ENCODE assay signal across 21 cellular contexts in genomic region chr10:105502076-105502475, GRCh38.
"Had no signal": no experiment of that assay in that cellular context is flagged by ENCODE, and none has a peak within 500 bp of the region (broad histone marks: within the 10 kb centered on the region; RNA-seq: fewer than 3 reads in every experiment).

No MANE protein-coding gene starts in this region.

- H3K36me3 Mint-ChIP-seq: mesothelial cell of epicardium, naive B cell had no signal

- H3K27ac ChIP-seq: coronary artery, dorsolateral prefrontal cortex, esophagus muscularis mucosa, foreskin keratinocyte, gastroesophageal sphincter, heart left ventricle, left lung, lower lobe of right lung had no signal

- H3K9me3 ChIP-seq: esophagus muscularis mucosa, gastroesophageal sphincter, heart left ventricle, left lung, lower lobe of right lung, mucosa of descending colon had no signal

- H3K36me3 ChIP-seq: esophagus muscularis mucosa, gastroesophageal sphincter, heart left ventricle, left lung, lower lobe of right lung had no signal

- DNase-seq: dermis blood vessel endothelial cell; dorsolateral prefrontal cortex; effector CD4-positive, alpha-beta T cell; effector memory CD4-positive, alpha-beta T cell; foreskin keratinocyte; heart left ventricle; hippocampal formation; islet precursor cell; kidney; kidney glomerular epithelial cell; left colon; left lung; left ventricle myocardium superior; lower lobe of right lung; mesenchymal stem cell; mucosa of descending colon; naive B cell had no signal

- H3K4me1 ChIP-seq: esophagus muscularis mucosa, foreskin keratinocyte, gastroesophageal sphincter, heart left ventricle, left lung, lower lobe of right lung had no signal

- H3K27me3 ChIP-seq: dorsolateral prefrontal cortex, esophagus muscularis mucosa, foreskin keratinocyte, gastroesophageal sphincter, heart left ventricle, left lung had no signal

- H3K27ac Mint-ChIP-seq: mesothelial cell of epicardium, naive B cell had no signal

- H3K9me3 Mint-ChIP-seq: mesothelial cell of epicardium had no signal

- H3K4me1 Mint-ChIP-seq: mesothelial cell of epicardium, naive B cell had no signal

- H3K4me3 ChIP-seq: coronary artery, dorsolateral prefrontal cortex, esophagus muscularis mucosa, gastroesophageal sphincter, heart left ventricle, left lung, lower lobe of right lung, mucosa of descending colon had no signal

- H3K4me3 Mint-ChIP-seq: mesothelial cell of epicardium, naive B cell had no signal

- H3K27me3 Mint-ChIP-seq: naive B cell had no signal
